In the genomic region with DNA sequence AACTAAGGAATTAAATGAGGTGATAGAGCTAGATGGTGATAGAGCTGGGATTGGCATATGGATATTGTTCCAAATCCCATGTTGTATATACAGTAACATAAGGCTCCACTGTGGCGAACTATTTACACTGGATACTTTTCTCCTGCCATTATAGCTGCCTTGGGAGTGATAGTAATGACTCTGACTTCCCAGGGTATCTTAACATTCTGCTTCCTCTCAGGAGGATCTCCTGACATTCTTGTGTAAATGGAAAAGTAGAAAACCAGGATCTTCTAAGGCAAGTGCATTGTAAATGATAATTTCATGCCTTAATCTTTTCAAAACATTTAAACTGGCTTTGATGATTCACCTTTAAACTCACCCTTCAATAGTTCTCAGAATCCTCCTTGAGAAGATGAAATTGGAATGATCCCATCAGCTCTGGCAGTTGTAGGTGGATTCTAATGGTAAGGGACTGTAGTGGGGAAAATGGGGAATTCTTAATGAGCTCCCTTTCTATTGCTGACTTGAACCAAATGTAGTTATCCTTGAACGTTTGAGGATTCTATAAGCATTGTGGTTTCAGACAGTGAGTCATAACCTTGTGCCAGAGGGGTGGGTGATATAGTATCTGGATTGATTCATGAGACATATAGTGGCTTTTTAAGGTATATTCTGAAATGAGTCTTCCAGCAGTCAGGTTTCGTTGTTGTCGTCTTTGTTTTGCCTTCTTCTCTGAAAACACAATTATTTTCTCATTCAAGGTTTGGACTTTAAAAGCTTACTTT, we compare ENCODE assay signal across 16 cellular contexts.
DNase-seq lines count a peak whose midpoint lies in the region; ATAC-seq and TF ChIP-seq lines count a peak whose summit lies in the region.
"Had no signal": no experiment of that assay in that cellular context is flagged by ENCODE, and none has a peak within 500 bp of the region (broad histone marks: within the 10 kb centered on the region; RNA-seq: fewer than 3 reads in every experiment).

No MANE protein-coding gene starts in this region.

- H3K4me3 Mint-ChIP-seq in activated CD4-positive, alpha-beta T cell treated with anti-CD3 and anti-CD28 coated beads for 36 hours: no peak overlapping the region
- no peak overlapping the region for H3K4me3 Mint-ChIP-seq in type B pancreatic cell
- H3K4me3 Mint-ChIP-seq in natural killer cell treated with Interleukin-12 subunit alpha and Interleukin-12 subunit beta and Interleukin-15 and Interleukin-18, amount 100 ng/mL, for 72 hours: no peak overlapping the region
- H3K4me3 Mint-ChIP-seq: activated CD4-positive, alpha-beta memory T cell treated with anti-CD3 and anti-CD28 coated beads for 36 hours had no signal

- H3K27ac Mint-ChIP-seq in activated CD4-positive, alpha-beta T cell treated with anti-CD3 and anti-CD28 coated beads for 36 hours: no peak overlapping the region
- peak overlapping the region; percentile 52 for H3K27ac Mint-ChIP-seq in type B pancreatic cell
- no peak overlapping the region for H3K27ac Mint-ChIP-seq in natural killer cell treated with Interleukin-12 subunit alpha and Interleukin-12 subunit beta and Interleukin-15 and Interleukin-18, amount 100 ng/mL, for 72 hours
- H3K27ac Mint-ChIP-seq: activated CD4-positive, alpha-beta memory T cell treated with anti-CD3 and anti-CD28 coated beads for 36 hours; progenitor cell of endocrine pancreas had no signal

- H3K27me3 Mint-ChIP-seq in activated CD4-positive, alpha-beta T cell treated with anti-CD3 and anti-CD28 coated beads for 36 hours: no peaks in the 10 kb centered on the region
- H3K27me3 Mint-ChIP-seq in type B pancreatic cell: no peaks in the 10 kb centered on the region
- no peaks in the 10 kb centered on the region for H3K27me3 Mint-ChIP-seq in natural killer cell treated with Interleukin-12 subunit alpha and Interleukin-12 subunit beta and Interleukin-15 and Interleukin-18, amount 100 ng/mL, for 72 hours
- H3K27me3 Mint-ChIP-seq: activated CD4-positive, alpha-beta memory T cell treated with anti-CD3 and anti-CD28 coated beads for 36 hours; progenitor cell of endocrine pancreas had no signal

- H2BK15ac ChIP-seq in mesendoderm (replicated peaks; ENCODE audit: low read depth): no peak overlapping the region

- H3K79me2 ChIP-seq in mesendoderm (ENCODE audit: control insufficient read depth, insufficient read depth, low read length): no peaks in the 10 kb centered on the region
- H3K79me2 ChIP-seq: hepatocyte had no signal

- H3K18ac ChIP-seq in mesendoderm (ENCODE audit: low read length): no peak overlapping the region

- no peaks in the 10 kb centered on the region for H3K27me3 ChIP-seq in RWPE2 (ENCODE audit: insufficient read depth, poor library complexity, severe bottlenecking)
- no peaks in the 10 kb centered on the region for H3K27me3 ChIP-seq in mesendoderm (ENCODE audit: insufficient read depth, low read length, poor library complexity)
- H3K27me3 ChIP-seq: hepatocyte had no signal

- no peak overlapping the region for H3K23ac ChIP-seq in mesendoderm (ENCODE audit: low read length)

- no peak for DNase-seq in activated CD4-positive, alpha-beta T cell treated with anti-CD3 and anti-CD28 coated beads for 36 hours
- DNase-seq in activated CD4-positive, alpha-beta T cell treated with anti-CD3 and anti-CD28 coated beads for 1 hour: no peak
- no peak for DNase-seq in RWPE2 (ENCODE audit: low spot score)
- no peak for DNase-seq in coronary artery (ENCODE audit: low spot score)
- no peak for DNase-seq in type B pancreatic cell (ENCODE audit: extremely low spot score, unreplicated experiment)
- no peak for DNase-seq in iPS-NIHi11 (ENCODE audit: low spot score)
- no peak for DNase-seq in mesendoderm
- DNase-seq in natural killer cell treated with Interleukin-12 subunit alpha and Interleukin-12 subunit beta and Interleukin-15 and Interleukin-18, amount 100 ng/mL, for 72 hours (ENCODE audit: low spot score): no peak
- DNase-seq: activated CD4-positive, alpha-beta memory T cell treated with anti-CD3 and anti-CD28 coated beads for 36 hours; NCI-H1694 treated with DMSO at 0.1 percent for 48 hours; NCI-H524; T1000 had no signal

- no peaks in the 10 kb centered on the region for H3K79me1 ChIP-seq in mesendoderm (ENCODE audit: low read length)

- peak; percentile 44 for ATAC-seq in activated CD4-positive, alpha-beta T cell treated with anti-CD3 and anti-CD28 coated beads for 36 hours
- peak; percentile 85 for ATAC-seq in RWPE2 (ENCODE audit: low read depth)
- ATAC-seq in natural killer cell treated with Interleukin-12 subunit alpha and Interleukin-12 subunit beta and Interleukin-15 and Interleukin-18, amount 100 ng/mL, for 72 hours: no peak
- ATAC-seq: A549, GM12878 had no signal

- no peaks in the 10 kb centered on the region for H3K4me1 Mint-ChIP-seq in activated CD4-positive, alpha-beta T cell treated with anti-CD3 and anti-CD28 coated beads for 36 hours
- H3K4me1 Mint-ChIP-seq in type B pancreatic cell (ENCODE audit: unreplicated experiment): peaks cover 7% of the 10 kb centered on the region
- no peaks in the 10 kb centered on the region for H3K4me1 Mint-ChIP-seq in natural killer cell treated with Interleukin-12 subunit alpha and Interleukin-12 subunit beta and Interleukin-15 and Interleukin-18, amount 100 ng/mL, for 72 hours (ENCODE audit: low read depth in 2 of 2)

- CTCF ChIA-PET in activated CD4-positive, alpha-beta T cell treated with anti-CD3 and anti-CD28 coated beads for 36 hours (lab: Charles Lee): interaction anchor here (0.7 to 1.0 kb wide), 2 partner anchors 13 to 59 kb away, joined by 3 read pairs; no protein-coding TSS in a partner anchor

- no peak overlapping the region for H3K4me2 ChIP-seq in mesendoderm (ENCODE audit: low read length)
- H3K4me2 ChIP-seq: A549, hepatocyte had no signal

- H2AK5ac ChIP-seq in mesendoderm (ENCODE audit: low read length): no peak overlapping the region

- no peaks in the 10 kb centered on the region for H3K9me3 ChIP-seq in RWPE2 (ENCODE audit: severe bottlenecking)
- H3K9me3 ChIP-seq: A549 had no signal

- H3K9me3 Mint-ChIP-seq in activated CD4-positive, alpha-beta T cell treated with anti-CD3 and anti-CD28 coated beads for 36 hours (ENCODE audit: low read depth): no peaks in the 10 kb centered on the region
- no peaks in the 10 kb centered on the region for H3K9me3 Mint-ChIP-seq in type B pancreatic cell
- peaks cover under 1% of the 10 kb centered on the region for H3K9me3 Mint-ChIP-seq in natural killer cell treated with Interleukin-12 subunit alpha and Interleukin-12 subunit beta and Interleukin-15 and Interleukin-18, amount 100 ng/mL, for 72 hours

- no peak overlapping the region for H2BK5ac ChIP-seq in mesendoderm (ENCODE audit: low read length)

- H3K36me3 ChIP-seq in RWPE2 (ENCODE audit: low read depth): no peaks in the 10 kb centered on the region
- no peaks in the 10 kb centered on the region for H3K36me3 ChIP-seq in mesendoderm (ENCODE audit: control insufficient read depth, insufficient read depth, low read length)

- POLR2A ChIA-PET in activated CD4-positive, alpha-beta T cell treated with anti-CD3 and anti-CD28 coated beads for 36 hours (lab: Charles Lee): no interaction called here

- H3K4ac ChIP-seq in mesendoderm (ENCODE audit: low read depth, low read length): no peak overlapping the region

- no peak overlapping the region for H3K9ac ChIP-seq in mesendoderm (ENCODE audit: low read length)

- intact Hi-C loops in activated CD4-positive, alpha-beta T cell treated with anti-CD3 and anti-CD28 coated beads for 36 hours (cut with DNase I, micrococcal nuclease): no loop called here

- TF ChIP-seq CTCF in RWPE2 (IDR thresholded peaks at IDR 0.05; ENCODE audit: poor library complexity, severe bottlenecking) (no peak), coronary artery (IDR thresholded peaks at IDR 0.05) (no peak), type B pancreatic cell (conservative IDR thresholded peaks at IDR 0.05) (no peak)

- H2BK120ac ChIP-seq in mesendoderm (ENCODE audit: low read depth, low read length): no peak overlapping the region

- H3K4me3 ChIP-seq in RWPE2 (ENCODE audit: severe bottlenecking) (no peak overlapping the region), coronary artery (no peak overlapping the region), mesendoderm (ENCODE audit: low read length) (no peak overlapping the region)
- H3K4me3 ChIP-seq: A549, GM12878, hepatocyte had no signal

- WGBS in mesendoderm (ENCODE audit: extremely low coverage, insufficient coverage, low lambda C conversion rate): no CpG with 5 or more reads among the region's 4 CpGs

- H4K5ac ChIP-seq in mesendoderm (ENCODE audit: low read length): no peak overlapping the region

- H3K27ac ChIP-seq in RWPE2 (ENCODE audit: poor library complexity, severe bottlenecking) (no peak overlapping the region), coronary artery (peak overlapping the region; percentile 20 to 52), mesendoderm (ENCODE audit: low read depth, low read length) (no peak overlapping the region)
- H3K27ac ChIP-seq: A549, hepatocyte had no signal

- no peak overlapping the region for H3K56ac ChIP-seq in mesendoderm (ENCODE audit: low read length)

- H4K8ac ChIP-seq in mesendoderm (ENCODE audit: low read depth, low read length): no peak overlapping the region

- H3K4me1 ChIP-seq in RWPE2 (ENCODE audit: insufficient read depth, poor library complexity, severe bottlenecking): peaks cover 13% of the 10 kb centered on the region
- no peaks in the 10 kb centered on the region for H3K4me1 ChIP-seq in mesendoderm (ENCODE audit: control insufficient read depth, low read depth, low read length)
- H3K4me1 ChIP-seq: A549 had no signal

- H3K36me3 Mint-ChIP-seq in activated CD4-positive, alpha-beta T cell treated with anti-CD3 and anti-CD28 coated beads for 36 hours (ENCODE audit: low read depth): no peaks in the 10 kb centered on the region
- no peaks in the 10 kb centered on the region for H3K36me3 Mint-ChIP-seq in type B pancreatic cell
- no peaks in the 10 kb centered on the region for H3K36me3 Mint-ChIP-seq in natural killer cell treated with Interleukin-12 subunit alpha and Interleukin-12 subunit beta and Interleukin-15 and Interleukin-18, amount 100 ng/mL, for 72 hours
- H3K36me3 Mint-ChIP-seq: activated CD4-positive, alpha-beta memory T cell treated with anti-CD3 and anti-CD28 coated beads for 36 hours had no signal

Comparison
In these comparisons a context has a peak if more than half of its experiments do, and no peak if none do; other contexts are left out.
1. ATAC-seq: peak in activated CD4-positive, alpha-beta T cell treated with anti-CD3 and anti-CD28 coated beads for 36 hours (single experiment) and RWPE2 (single experiment); none in natural killer cell treated with Interleukin-12 subunit alpha and Interleukin-12 subunit beta and Interleukin-15 and Interleukin-18, amount 100 ng/mL, for 72 hours (0 of 2).
2. H3K27ac ChIP-seq: peak in coronary artery (2 of 2); none in RWPE2 (single experiment) and mesendoderm (single experiment).